Comparison of ENCODE assay signal across 26 cellular contexts in the genomic region with DNA sequence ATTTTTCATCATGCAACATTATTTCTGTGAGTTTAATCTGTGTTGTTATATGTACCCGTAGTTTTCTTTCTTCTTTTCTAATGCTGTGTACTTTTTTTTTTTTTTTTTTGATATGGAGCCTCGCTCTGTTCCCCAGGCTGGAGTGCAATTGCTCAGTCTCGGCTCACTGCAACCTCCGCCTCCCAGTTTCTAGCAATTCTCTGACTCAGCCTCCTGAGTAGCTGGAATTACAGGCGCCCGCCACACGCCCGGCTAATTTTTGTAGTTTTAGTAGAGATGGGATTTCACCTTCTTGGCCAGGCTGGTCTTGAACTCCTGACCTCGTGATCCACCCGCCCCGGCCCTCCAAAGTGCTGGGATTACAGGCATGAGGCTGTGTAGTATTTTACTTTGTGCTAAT.
"Had no signal": no experiment of that assay in that cellular context is flagged by ENCODE, and none has a peak within 500 bp of the region (broad histone marks: within the 10 kb centered on the region; RNA-seq: fewer than 3 reads in every experiment).

No MANE protein-coding gene starts in this region.

- H3K27me3 ChIP-seq: pancreas, stomach, testis, thyroid gland, transverse colon, upper lobe of left lung, vagina had no signal

- H3K9me3 ChIP-seq: left ventricle myocardium inferior, pancreas, prostate gland, stomach, testis, thyroid gland, transverse colon, upper lobe of left lung, vagina had no signal

- H3K27ac Mint-ChIP-seq: mesothelial cell of epicardium; naive B cell; natural killer cell; stimulated activated naive B cell treated with anti-CD40 and anti-IgM and Interleukin-4, amounts not matched to agents 10 μg/mL and 1 μg/mL and 100 μg/mL, for 72 hours had no signal

- H3K4me3 ChIP-seq: left ventricle myocardium inferior, lung, pancreas, prostate gland, skin epidermis, stomach, testis, thyroid gland, transverse colon, upper lobe of left lung, vagina had no signal

- DNase-seq: hypothalamus; islet precursor cell; left colon; left ventricle myocardium inferior; mesendoderm; naive B cell; natural killer cell; pancreas; retina; right cardiac atrium; stimulated activated CD4-positive, alpha-beta T cell treated with anti-CD3 and anti-CD28 coated beads, Interleukin-12 subunit alpha, Interleukin-12 subunit beta, amount 100 ng/mL, for 4 hours; stimulated activated CD4-positive, alpha-beta T cell treated with anti-CD3 and anti-CD28 coated beads, Interleukin-15, amount 100 ng/mL, for 24 hours; stimulated activated CD4-positive, alpha-beta T cell treated with anti-CD3 and anti-CD28 coated beads, Interleukin-2, amount 100 ng/mL, for 24 hours; stimulated activated CD4-positive, alpha-beta T cell treated with anti-CD3 and anti-CD28 coated beads, Interleukin-4, amount 100 ng/mL, for 1 hour; stimulated activated naive B cell treated with anti-CD40 and anti-IgM and Interleukin-4, amounts not matched to agents 10 μg/mL and 1 μg/mL and 100 μg/mL, for 72 hours; stimulated activated naive CD8-positive, alpha-beta T cell treated with anti-CD3 and anti-CD28 coated beads, Interleukin-15, Interleukin-2, amounts not matched to agents 100 U/mL and 50 U/mL, for 24 hours; stomach; testis; thyroid gland; transverse colon; upper lobe of left lung had no signal

- H3K36me3 Mint-ChIP-seq: mesothelial cell of epicardium; naive B cell; natural killer cell; stimulated activated naive B cell treated with anti-CD40 and anti-IgM and Interleukin-4, amounts not matched to agents 10 μg/mL and 1 μg/mL and 100 μg/mL, for 72 hours had no signal

- H3K4me1 Mint-ChIP-seq: mesothelial cell of epicardium; naive B cell; natural killer cell; stimulated activated naive B cell treated with anti-CD40 and anti-IgM and Interleukin-4, amounts not matched to agents 10 μg/mL and 1 μg/mL and 100 μg/mL, for 72 hours had no signal

- H3K9me3 Mint-ChIP-seq: mesothelial cell of epicardium; naive B cell; natural killer cell; stimulated activated naive B cell treated with anti-CD40 and anti-IgM and Interleukin-4, amounts not matched to agents 10 μg/mL and 1 μg/mL and 100 μg/mL, for 72 hours had no signal

- H3K36me3 ChIP-seq: left ventricle myocardium inferior, pancreas, prostate gland, stomach, thyroid gland, transverse colon, upper lobe of left lung, vagina had no signal

- H3K4me3 Mint-ChIP-seq: mesothelial cell of epicardium; naive B cell; natural killer cell; stimulated activated naive B cell treated with anti-CD40 and anti-IgM and Interleukin-4, amounts not matched to agents 10 μg/mL and 1 μg/mL and 100 μg/mL, for 72 hours had no signal

- H3K4me1 ChIP-seq: left ventricle myocardium inferior, pancreas, prostate gland, stomach, testis, thyroid gland, transverse colon, upper lobe of left lung, vagina had no signal

- H3K27ac ChIP-seq: left ventricle myocardium inferior, pancreas, skin epidermis, stomach, testis, thyroid gland, transverse colon, upper lobe of left lung, vagina had no signal
